23 cellular contexts compared by ENCODE assay signal in the genomic region with DNA sequence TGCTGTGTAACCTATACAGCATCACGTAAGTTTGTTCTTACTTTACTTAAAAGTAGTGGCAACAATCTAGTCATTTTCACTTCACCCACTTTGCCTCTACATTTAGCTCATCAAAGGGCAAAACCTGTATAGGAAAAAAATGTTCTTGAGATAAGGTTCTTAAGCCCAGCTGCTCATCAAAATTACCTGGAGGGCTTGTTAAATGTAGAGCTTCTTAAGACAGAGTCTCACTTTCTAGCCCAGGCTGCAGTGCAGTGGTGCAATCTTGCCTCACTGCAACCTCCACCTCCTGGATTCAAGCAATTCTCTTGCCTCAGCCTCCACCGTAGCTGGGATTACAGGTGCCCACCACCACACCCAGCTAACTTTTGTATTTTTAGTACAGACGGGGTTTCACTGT.
"Had no signal": no experiment of that assay in that cellular context is flagged by ENCODE, and none has a peak within 500 bp of the region (broad histone marks: within the 10 kb centered on the region; RNA-seq: fewer than 3 reads in every experiment).

No MANE protein-coding gene starts in this region.

- H3K36me3 ChIP-seq: colonic mucosa, esophagus squamous epithelium, gastrocnemius medialis, heart right ventricle, left lung, lower lobe of right lung had no signal

- H3K27ac Mint-ChIP-seq: dendritic cell treated with granulocyte-macrophage colony-stimulating factor and Interleukin-4, amounts not matched to agents 40 ng/mL and 50 ng/mL, for 4 days; effector memory CD8-positive, alpha-beta T cell; naive thymus-derived CD4-positive, alpha-beta T cell had no signal

- FAIRE-seq: endothelial cell of umbilical vein, islet of Langerhans, keratinocyte had no signal

- H3K27me3 ChIP-seq: colonic mucosa, gastrocnemius medialis had no signal

- H3K4me1 ChIP-seq: colonic mucosa, gastrocnemius medialis, left lung had no signal

- ATAC-seq: effector memory CD8-positive, alpha-beta T cell; gastrocnemius medialis; heart right ventricle; left cardiac atrium; left lung; left ventricle myocardium superior; lower lobe of right lung; naive thymus-derived CD4-positive, alpha-beta T cell had no signal

- H3K9me3 Mint-ChIP-seq: dendritic cell treated with granulocyte-macrophage colony-stimulating factor and Interleukin-4, amounts not matched to agents 40 ng/mL and 50 ng/mL, for 4 days; effector memory CD8-positive, alpha-beta T cell had no signal

- H3K9me3 ChIP-seq: colonic mucosa, esophagus squamous epithelium, gastrocnemius medialis, left lung, lower lobe of right lung had no signal

- DNase-seq: colonic mucosa; cortex of kidney; effector CD8-positive, alpha-beta T cell; effector memory CD8-positive, alpha-beta T cell; esophagus squamous epithelium; foreskin fibroblast; foreskin melanocyte; gastrocnemius medialis; glutamatergic neuron; head of caudate nucleus; heart right ventricle; hippocampal formation; left cardiac atrium; left lung; left ventricle myocardium superior; lower lobe of right lung; mesendoderm; midbrain; naive thymus-derived CD4-positive, alpha-beta T cell had no signal

- H3K4me3 Mint-ChIP-seq: dendritic cell treated with granulocyte-macrophage colony-stimulating factor and Interleukin-4, amounts not matched to agents 40 ng/mL and 50 ng/mL, for 4 days; effector memory CD8-positive, alpha-beta T cell; naive thymus-derived CD4-positive, alpha-beta T cell had no signal

- H3K4me3 ChIP-seq: colonic mucosa, esophagus squamous epithelium, gastrocnemius medialis, heart right ventricle, left lung, lower lobe of right lung had no signal

- H3K27ac ChIP-seq: colonic mucosa, esophagus squamous epithelium, gastrocnemius medialis, heart right ventricle, left lung, lower lobe of right lung had no signal

- H3K36me3 Mint-ChIP-seq: naive thymus-derived CD4-positive, alpha-beta T cell had no signal
